In the genomic region with DNA sequence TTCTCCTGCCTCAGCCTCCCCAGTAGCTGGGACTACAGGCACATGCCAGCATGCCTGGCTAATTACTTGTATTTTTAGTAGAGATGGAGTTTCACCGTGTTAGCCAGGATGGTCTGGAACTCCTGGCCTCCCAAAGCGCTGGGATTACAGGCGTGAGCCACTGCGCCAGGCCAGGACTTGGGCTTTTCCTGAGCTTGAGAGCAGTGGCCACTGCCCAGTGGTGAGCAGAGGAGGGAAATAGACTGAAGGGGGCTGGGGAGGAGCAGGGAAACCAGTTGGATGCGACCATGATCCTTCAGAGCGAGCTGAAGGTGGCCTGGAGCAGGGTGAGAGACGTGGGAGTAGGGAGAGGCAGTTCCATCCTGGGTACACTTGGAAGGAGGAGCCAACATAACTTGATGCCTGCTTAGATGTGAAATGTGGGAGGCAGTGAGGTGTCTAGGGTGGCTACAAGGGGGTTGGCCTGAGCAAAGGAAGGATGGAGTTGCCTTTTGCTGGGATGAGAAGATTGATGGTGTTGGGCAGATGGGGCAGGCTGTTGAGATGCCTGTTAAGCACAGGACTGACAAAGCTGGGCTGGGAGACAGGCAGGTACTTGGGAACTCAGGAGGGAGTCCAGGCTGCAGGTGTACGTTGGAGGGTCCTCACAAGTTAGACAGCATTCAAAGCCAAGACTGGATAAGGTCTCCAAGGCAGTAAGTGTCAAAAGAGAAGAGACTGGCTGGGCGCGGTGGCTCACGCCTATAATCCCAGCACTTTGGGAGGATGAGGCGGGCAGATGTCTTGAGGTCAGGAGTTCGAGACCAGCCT, we compare ENCODE assay signal across 19 cellular contexts.
"Had no signal": no experiment of that assay in that cellular context is flagged by ENCODE, and none has a peak within 500 bp of the region (broad histone marks: within the 10 kb centered on the region; RNA-seq: fewer than 3 reads in every experiment).

No MANE protein-coding gene starts in this region.

- H3K4me3 ChIP-seq: right lobe of liver, skin epidermis had no signal

- H3K4me1 ChIP-seq: parathyroid adenoma, right lobe of liver had no signal

- H3K36me3 ChIP-seq: right lobe of liver had no signal

- ATAC-seq: activated CD8-positive, alpha-beta T cell treated with anti-CD3 and anti-CD28 coated beads, Interleukin-2, amount 10 ng/mL, durations not matched to agents 7 days and 5 days; left ventricle myocardium superior; SK-N-SH treated with all-trans-retinoic acid at 6 μM for 48 hours; stimulated activated memory B cell treated with anti-CD40 and anti-IgM and Interleukin-4, amounts not matched to agents 10 μg/mL and 1 μg/mL and 100 μg/mL, for 72 hours had no signal

- H3K9me3 ChIP-seq: right lobe of liver had no signal

- FAIRE-seq: endometrium had no signal

- H3K27me3 ChIP-seq: right lobe of liver had no signal

- H3K27ac ChIP-seq: parathyroid adenoma, right lobe of liver, skin epidermis had no signal

- DNase-seq: activated CD4-positive, alpha-beta T cell treated with anti-CD3 and anti-CD28 coated beads, Interleukin-2, amount 10 ng/mL, durations not matched to agents 24 days and 14 days; activated CD8-positive, alpha-beta T cell treated with anti-CD3 and anti-CD28 coated beads, Interleukin-2, amount 10 ng/mL, durations not matched to agents 7 days and 5 days; activated naive CD4-positive, alpha-beta T cell treated with Interleukin-2 at 50 U/mL for 16 hours; activated naive CD8-positive, alpha-beta T cell treated with anti-CD3 and anti-CD28 coated beads for 36 hours; activated T-cell treated with anti-CD3 and anti-CD28 coated beads, Interleukin-2, amount 50 U/mL, for 48 hours; amygdala; cerebellar nuclear complex; cortex of kidney; erythroblast; foreskin melanocyte; left ventricle myocardium superior; right lobe of liver; stimulated activated CD4-positive, alpha-beta T cell treated with anti-CD3 and anti-CD28 coated beads, Interleukin-2, amount 100 ng/mL, for 24 hours; trophoblast cell had no signal
